21 cellular contexts compared by ENCODE assay signal in genomic region chr7:37180828-37181549, GRCh38.
DNase-seq lines count a peak whose midpoint lies in the region; ATAC-seq and TF ChIP-seq lines count a peak whose summit lies in the region.
"Had no signal": no experiment of that assay in that cellular context is flagged by ENCODE, and none has a peak within 500 bp of the region (broad histone marks: within the 10 kb centered on the region; RNA-seq: fewer than 3 reads in every experiment).

No MANE protein-coding gene starts in this region.

- H3K36me3 ChIP-seq in Caco-2 (ENCODE audit: control insufficient read depth, insufficient read depth, low read length) (no peaks in the 10 kb centered on the region), GM23338 (ENCODE audit: insufficient read depth) (no peaks in the 10 kb centered on the region), neutrophil (peaks cover 5% of the 10 kb centered on the region)

- H3K4me1 Mint-ChIP-seq in Caco-2 (ENCODE audit: low read depth, unreplicated experiment) (no peaks in the 10 kb centered on the region), GM23338 (peaks cover 25% of the 10 kb centered on the region), WTC11 (peaks cover 19% of the 10 kb centered on the region)

- CTCF ChIA-PET in Caco-2 (lab: Charles Lee), result interaction anchor here (1.0 to 1.9 kb wide), 6 partner anchors 153 to 694 kb away, joined by 3 to 58 read pairs (median 22); no protein-coding TSS in a partner anchor
- CTCF ChIA-PET in WTC11 (lab: Charles Lee), result interaction anchor here (0.6 to 4.3 kb wide), 17 partner anchors 20 to 740 kb away, joined by 3 to 81 read pairs (median 6); no protein-coding TSS in a partner anchor

- no peak overlapping the region for H3K4me2 ChIP-seq in GM23338
- H3K4me2 ChIP-seq: BLaER1 treated with 17β-estradiol and CSF1 and Interleukin-3, amounts not matched to agents 10 nM and 100 nM; KMS-11; SK-N-SH had no signal

- BruUV-seq in Caco-2 (replicated peaks; lab: Mats Ljungman, UMichigan), result no TSS peak

- no peaks in the 10 kb centered on the region for H3K79me2 ChIP-seq in GM23338 (replicated peaks; ENCODE audit: insufficient read depth)

- H3K9me2 ChIP-seq in GM23338 (ENCODE audit: insufficient read depth), result no peaks in the 10 kb centered on the region; the same call in 1 of the 2 replicates
- H3K9me2 ChIP-seq: SK-N-SH had no signal

- ATAC-seq in GM23338 (peak; percentile 53), WTC11 (peak; percentile 68), GM18870 (IDR thresholded peaks at IDR 0.05; ENCODE audit: unreplicated experiment) (no peak)

- H3K4me1 ChIP-seq in Caco-2 (peaks cover 14% of the 10 kb centered on the region), GM23338 (ENCODE audit: insufficient read depth) (peaks cover 12% of the 10 kb centered on the region), neutrophil (ENCODE audit: control insufficient read depth in 1 of 2, insufficient read depth in 1 of 2, low read depth in 1 of 2, low read length in 1 of 2) (peaks cover 15 to 23% of the 10 kb centered on the region in 2 experiments)

- no peak overlapping the region for H3K4me3 ChIP-seq in Caco-2 (ENCODE audit: low read depth, low read length)
- H3K4me3 ChIP-seq in GM23338, result no peak overlapping the region
- H3K4me3 ChIP-seq in neutrophil (ENCODE audit: low read depth in 1 of 2, low read length in 1 of 2), result no peak overlapping the region
- H3K4me3 ChIP-seq: BLaER1 treated with 17β-estradiol and CSF1 and Interleukin-3, amounts not matched to agents 10 nM and 100 nM had no signal

- H3K9me3 Mint-ChIP-seq in Caco-2 (ENCODE audit: unreplicated experiment) (no peaks in the 10 kb centered on the region), GM23338 (no peaks in the 10 kb centered on the region), WTC11 (peaks cover 8% of the 10 kb centered on the region)
- H3K9me3 Mint-ChIP-seq: CD4-positive, alpha-beta memory T cell had no signal

- no peaks in the 10 kb centered on the region for H3K27me3 ChIP-seq in Caco-2 (replicated peaks; ENCODE audit: control insufficient read depth, insufficient read depth, low read length)
- H3K27me3 ChIP-seq in GM23338 (ENCODE audit: insufficient read depth), result no peaks in the 10 kb centered on the region
- H3K27me3 ChIP-seq in neutrophil, result no peaks in the 10 kb centered on the region
- H3K27me3 ChIP-seq: BLaER1 treated with 17β-estradiol and CSF1 and Interleukin-3, amounts not matched to agents 10 nM and 100 nM had no signal

- no peaks in the 10 kb centered on the region for H4K20me1 ChIP-seq in GM23338 (replicated peaks; ENCODE audit: insufficient read depth)

- H3K9me3 ChIP-seq in Caco-2 (0 out of 2 replicates have a peak, but pooled peaks cover 1% of the 10 kb centered on the region), neutrophil (no peaks in the 10 kb centered on the region)
- H3K9me3 ChIP-seq: BLaER1 treated with 17β-estradiol and CSF1 and Interleukin-3, amounts not matched to agents 10 nM and 100 nM; SK-N-SH had no signal

- no peak overlapping the region for H2AFZ ChIP-seq in GM23338

- H3K27me3 Mint-ChIP-seq in Caco-2 (ENCODE audit: insufficient read depth, unreplicated experiment) (no peaks in the 10 kb centered on the region), GM23338 (ENCODE audit: insufficient read depth, low read depth, poor library complexity) (peaks cover 5% of the 10 kb centered on the region), WTC11 (ENCODE audit: low read depth) (no peaks in the 10 kb centered on the region)
- H3K27me3 Mint-ChIP-seq: CD4-positive, alpha-beta memory T cell had no signal

- H3F3A ChIP-seq in GM23338 (replicated peaks; ENCODE audit: low read depth), result no peaks in the 10 kb centered on the region

- peak overlapping the region; percentile 11 for H3K27ac Mint-ChIP-seq in Caco-2 (ENCODE audit: unreplicated experiment)
- H3K27ac Mint-ChIP-seq in GM23338, result 0 out of 2 replicates have a peak overlapping the region, but pooled peaks have one; percentile 71
- H3K27ac Mint-ChIP-seq in WTC11, result peak overlapping the region; percentile 58; the same call in 1 of the 2 replicates

- no peak overlapping the region for H3K27ac ChIP-seq in GM23338 (ENCODE audit: low read depth)
- peak overlapping the region; percentile 58 for H3K27ac ChIP-seq in neutrophil
- H3K27ac ChIP-seq: BLaER1 treated with 17β-estradiol and CSF1 and Interleukin-3, amounts not matched to agents 10 nM and 100 nM; HL-60; KMS-11 had no signal

- intact Hi-C loops in Caco-2 (cut with micrococcal nuclease; ENCODE audit: unreplicated experiment), result loop anchor here (5.0 kb wide), 3 partner anchors 79 to 709 kb away; no protein-coding TSS in a partner anchor

- H3K36me3 Mint-ChIP-seq in Caco-2 (ENCODE audit: insufficient read depth, unreplicated experiment) (no peaks in the 10 kb centered on the region), GM23338 (ENCODE audit: low read depth) (peaks cover 6% of the 10 kb centered on the region; the same call in 2 of the 3 replicates), WTC11 (peaks cover 6% of the 10 kb centered on the region)

- no peak for TF ChIP-seq CTCF in Caco-2 (IDR thresholded peaks at IDR 0.05; ENCODE audit: insufficient read depth in 1 of 2, low read depth in 1 of 2, low read length in 1 of 2, severe bottlenecking in 1 of 2, unreplicated experiment in 1 of 2)
- no peak for TF ChIP-seq CTCF in GM23338 (conservative IDR thresholded peaks at IDR 0.05; ENCODE audit: low read depth in 2 of 2)
- TF ChIP-seq CTCF in WTC11 (IDR thresholded peaks at IDR 0.05), result no peak
- TF ChIP-seq CTCF in neutrophil (IDR thresholded peaks at IDR 0.05), result no peak

- DNase-seq in Caco-2 (no peak), GM23338 (ENCODE audit: low spot score) (no peak), WTC11 (ENCODE audit: low spot score) (no peak), NCI-H345 (lab: John Stamatoyannopoulos, UW) (no peak)
- DNase-seq in NK-92 treated with Interleukin-12 subunit alpha and Interleukin-12 subunit beta, amount 100 ng/mL, for 24 hours (lab: John Stamatoyannopoulos, UW), result no peak
- DNase-seq: Calu3; CD4-positive, alpha-beta memory T cell; DMS153; GF-D8; HCEC 1CT; NCI-H1092 treated with DMSO at 0.1 percent for 48 hours; NCI-H2081 treated with DMSO at 0.1 percent for 48 hours; NCI-H526; PC-3; SIG-M5; SK-N-SH had no signal

- POLR2A ChIA-PET in Caco-2 (lab: Charles Lee), result no interaction called here
- POLR2A ChIA-PET in WTC11 (lab: Charles Lee), result no interaction called here

- H3K4me3 Mint-ChIP-seq in Caco-2 (ENCODE audit: unreplicated experiment) (no peak overlapping the region), GM23338 (no peak overlapping the region), WTC11 (peak overlapping the region; percentile 16; the same call in 1 of the 2 replicates)

TF ChIP-seq in GM23338, 12 proteins besides CTCF, POLR2A, EP300 and RAD21:
- no peak for TF ChIP-seq EZH2 (IDR thresholded peaks at IDR 0.05; ENCODE audit: low read depth, unreplicated experiment)
- no peak for TF ChIP-seq ETS1 (IDR thresholded peaks at IDR 0.05)
- TF ChIP-seq NANOG (IDR thresholded peaks at IDR 0.05; ENCODE audit: borderline replicate concordance), result no peak
- TF ChIP-seq STAT1 (IDR thresholded peaks at IDR 0.05; ENCODE audit: unreplicated experiment), result no peak
- no peak for TF ChIP-seq ZNF331 (CRISPR knock-in tag; IDR thresholded peaks at IDR 0.05; ENCODE audit: low read depth)
- no peak for TF ChIP-seq CREB1 (CRISPR knock-in tag; IDR thresholded peaks at IDR 0.05; ENCODE audit: low read depth)
- TF ChIP-seq POLR2AphosphoS5 (IDR thresholded peaks at IDR 0.05; ENCODE audit: low read depth), result no peak

TF ChIP-seq in WTC11, 78 proteins besides CTCF, POLR2A, EP300 and RAD21 (continues in another document):
- TF ChIP-seq TCF7 (CRISPR knock-in tag; IDR thresholded peaks at IDR 0.05; ENCODE audit: low read depth), result no peak
- TF ChIP-seq ZNF396 (CRISPR knock-in tag; IDR thresholded peaks at IDR 0.05; ENCODE audit: borderline replicate concordance), result no peak
- no peak for TF ChIP-seq ZNF425 (CRISPR knock-in tag; conservative IDR thresholded peaks at IDR 0.05)
- TF ChIP-seq STAT6 (CRISPR knock-in tag; conservative IDR thresholded peaks at IDR 0.05; ENCODE audit: low read depth), result no peak

Comparison
In these comparisons a context has a peak if more than half of its experiments do, and no peak if none do; other contexts are left out.
1. H3K27ac Mint-ChIP-seq: peak in every context shown above with its lines; median percentile 71 in GM23338; 58 in WTC11; 11 in Caco-2.